ENCODE assay signal across 13 cellular contexts in genomic region chr3:171258316-171258715, GRCh38.
A peak's percentile ranks its signal among the peaks of the same experiment; 100 is the strongest.
DNase-seq lines count a peak whose midpoint lies in the region; ATAC-seq, FAIRE-seq and TF ChIP-seq lines count a peak whose summit lies in the region.
"Had no signal": no experiment of that assay in that cellular context is flagged by ENCODE, and none has a peak within 500 bp of the region (broad histone marks: within the 10 kb centered on the region; RNA-seq: fewer than 3 reads in every experiment).

No MANE protein-coding gene starts in this region.

- DNase-seq in EL = peak; percentile 23
- DNase-seq in RCC 7860 (ENCODE audit: low spot score) = peak; percentile 52
- no peak for DNase-seq in central memory CD8-positive, alpha-beta T cell (ENCODE audit: low spot score in 2 of 2)
- no peak for DNase-seq in natural killer cell treated with Interleukin-12 subunit alpha and Interleukin-12 subunit beta and Interleukin-15 and Interleukin-18, amount 100 ng/mL, for 72 hours (ENCODE audit: low spot score)
- no peak for DNase-seq in spleen
- no peak for DNase-seq in ACHN
- no peak for DNase-seq in dedifferentiated amniotic fluid mesenchymal stem cell (ENCODE audit: extremely low spot score)
- DNase-seq: DMS 273 treated with DMSO at 0.1 percent for 48 hours; NCI-H2029 treated with DMSO at 0.1 percent for 48 hours; RPMI8226; stimulated activated CD4-positive, alpha-beta T cell treated with anti-CD3 and anti-CD28 coated beads, Interleukin-2, amount 100 ng/mL, for 48 hours; substantia nigra had no signal

- no peak for TF ChIP-seq CTCF in spleen (IDR thresholded peaks at IDR 0.05 in 8 of 11, conservative IDR thresholded peaks at IDR 0.05 in 3 of 11)

- H3K27ac Mint-ChIP-seq in central memory CD8-positive, alpha-beta T cell (ENCODE audit: low read depth) = peak overlapping the region; percentile 95
- peak overlapping the region in 1 of 2 donors; percentile 95 for H3K27ac Mint-ChIP-seq in natural killer cell treated with Interleukin-12 subunit alpha and Interleukin-12 subunit beta and Interleukin-15 and Interleukin-18, amount 100 ng/mL, for 72 hours
- H3K27ac Mint-ChIP-seq in stimulated activated memory B cell treated with anti-CD40 and anti-IgM and Interleukin-4, amounts not matched to agents 10 μg/mL and 1 μg/mL and 100 μg/mL, for 72 hours = no peak overlapping the region

- peaks cover 0 to 32% (median 13%) of the 10 kb centered on the region in 6 donors for H3K4me1 ChIP-seq in spleen

- peaks cover 2% of the 10 kb centered on the region for H3K36me3 Mint-ChIP-seq in central memory CD8-positive, alpha-beta T cell (ENCODE audit: insufficient read depth)
- H3K36me3 Mint-ChIP-seq in natural killer cell treated with Interleukin-12 subunit alpha and Interleukin-12 subunit beta and Interleukin-15 and Interleukin-18, amount 100 ng/mL, for 72 hours = peaks cover 10% of the 10 kb centered on the region
- no peaks in the 10 kb centered on the region for H3K36me3 Mint-ChIP-seq in stimulated activated memory B cell treated with anti-CD40 and anti-IgM and Interleukin-4, amounts not matched to agents 10 μg/mL and 1 μg/mL and 100 μg/mL, for 72 hours

- no peaks in the 10 kb centered on the region for H3K9me3 ChIP-seq in spleen

- H3K9me3 Mint-ChIP-seq in central memory CD8-positive, alpha-beta T cell = no peaks in the 10 kb centered on the region
- peaks cover 4% of the 10 kb centered on the region for H3K9me3 Mint-ChIP-seq in natural killer cell treated with Interleukin-12 subunit alpha and Interleukin-12 subunit beta and Interleukin-15 and Interleukin-18, amount 100 ng/mL, for 72 hours
- H3K9me3 Mint-ChIP-seq in stimulated activated memory B cell treated with anti-CD40 and anti-IgM and Interleukin-4, amounts not matched to agents 10 μg/mL and 1 μg/mL and 100 μg/mL, for 72 hours = no peaks in the 10 kb centered on the region

- H3K4me1 Mint-ChIP-seq in central memory CD8-positive, alpha-beta T cell = peaks cover 91% of the 10 kb centered on the region
- H3K4me1 Mint-ChIP-seq in natural killer cell treated with Interleukin-12 subunit alpha and Interleukin-12 subunit beta and Interleukin-15 and Interleukin-18, amount 100 ng/mL, for 72 hours (ENCODE audit: low read depth in 2 of 2) = peaks cover 85 to 92% of the 10 kb centered on the region in 2 donors
- H3K4me1 Mint-ChIP-seq in stimulated activated memory B cell treated with anti-CD40 and anti-IgM and Interleukin-4, amounts not matched to agents 10 μg/mL and 1 μg/mL and 100 μg/mL, for 72 hours = peaks cover 23% of the 10 kb centered on the region

- in situ Hi-C loops in ACHN (cut with HindIII; ENCODE audit: low pct_ligation_motif_present, low pct_unique_long_range_greater_than_20kb, low sequenced_read_pairs) = no loop called here

- no peak for TF ChIP-seq POLR2A in spleen (IDR thresholded peaks at IDR 0.05)

- no peak overlapping the region for H3K4me3 ChIP-seq in spleen

- peak overlapping the region in 1 of 8 donors; percentile 81 for H3K27ac ChIP-seq in spleen

- FAIRE-seq in RCC 7860 (lab: Jason Lieb, UNC) = no peak

- 73 to 87% (median 84%) methylated on average over 2 of the region's 2 CpGs for WGBS in spleen, 5 donors

- no peak for ATAC-seq in central memory CD8-positive, alpha-beta T cell (replicated peaks; ENCODE audit: extremely low read depth, poor library complexity, severe bottlenecking)
- ATAC-seq in natural killer cell treated with Interleukin-12 subunit alpha and Interleukin-12 subunit beta and Interleukin-15 and Interleukin-18, amount 100 ng/mL, for 72 hours = no peak
- ATAC-seq in stimulated activated memory B cell treated with anti-CD40 and anti-IgM and Interleukin-4, amounts not matched to agents 10 μg/mL and 1 μg/mL and 100 μg/mL, for 72 hours = no peak

- H3K4me3 Mint-ChIP-seq in central memory CD8-positive, alpha-beta T cell = no peak overlapping the region
- H3K4me3 Mint-ChIP-seq in natural killer cell treated with Interleukin-12 subunit alpha and Interleukin-12 subunit beta and Interleukin-15 and Interleukin-18, amount 100 ng/mL, for 72 hours = peak overlapping the region; percentile 83
- no peak overlapping the region for H3K4me3 Mint-ChIP-seq in stimulated activated memory B cell treated with anti-CD40 and anti-IgM and Interleukin-4, amounts not matched to agents 10 μg/mL and 1 μg/mL and 100 μg/mL, for 72 hours

- intact Hi-C loops in spleen (cut with DNase I; ENCODE audit: low total_unique reads) = no loop called here

- H3K27me3 Mint-ChIP-seq in central memory CD8-positive, alpha-beta T cell = no peaks in the 10 kb centered on the region
- no peaks in the 10 kb centered on the region for H3K27me3 Mint-ChIP-seq in natural killer cell treated with Interleukin-12 subunit alpha and Interleukin-12 subunit beta and Interleukin-15 and Interleukin-18, amount 100 ng/mL, for 72 hours
- H3K27me3 Mint-ChIP-seq in stimulated activated memory B cell treated with anti-CD40 and anti-IgM and Interleukin-4, amounts not matched to agents 10 μg/mL and 1 μg/mL and 100 μg/mL, for 72 hours = no peaks in the 10 kb centered on the region

- no peaks in the 10 kb centered on the region for H3K27me3 ChIP-seq in spleen (replicated peaks in 1 of 7)

- H3K36me3 ChIP-seq in spleen = no peaks in the 10 kb centered on the region

Comparison
In these comparisons a context has a peak if more than half of its experiments do, and no peak if none do; other contexts are left out.
1. DNase-seq: peak in EL (single experiment) and RCC 7860 (single experiment); none in central memory CD8-positive, alpha-beta T cell (0 of 2), natural killer cell treated with Interleukin-12 subunit alpha and Interleukin-12 subunit beta and Interleukin-15 and Interleukin-18, amount 100 ng/mL, for 72 hours (single experiment), spleen (single experiment), ACHN (single experiment) and dedifferentiated amniotic fluid mesenchymal stem cell (single experiment).